Comparison of ENCODE assay signal across 8 cellular contexts in genomic region chr2:223469270-223470057, GRCh38.
DNase-seq lines count a peak whose midpoint lies in the region; ATAC-seq and TF ChIP-seq lines count a peak whose summit lies in the region.

No MANE protein-coding gene starts in this region.

- intact Hi-C loops in psoas muscle (cut with DNase I): loop anchor here in 1 of 2 donors (10.0 kb wide), 1 partner anchor 145 kb away; no protein-coding TSS in a partner anchor

- ATAC-seq in psoas muscle: peak; percentile 29 to 47 (median 40)

- no peaks in the 10 kb centered on the region for H3K36me3 ChIP-seq in psoas muscle (ENCODE audit: insufficient read depth in 1 of 2, low read depth in 1 of 2)

- H3K4me3 Mint-ChIP-seq in glutamatergic neuron (ENCODE audit: unreplicated experiment) (peak overlapping the region; percentile 47), immature natural killer cell (no peak overlapping the region)

- H3K9me3 Mint-ChIP-seq in glutamatergic neuron (ENCODE audit: unreplicated experiment) (no peaks in the 10 kb centered on the region), immature natural killer cell (peaks cover 0 to 4% (median 0%) of the 10 kb centered on the region in 6 donors)

- DNase-seq in Daoy (ENCODE audit: low read depth) (peak; percentile 77), SK-N-DZ (ENCODE audit: low spot score) (peak; percentile 87), glutamatergic neuron (peak; percentile 58), psoas muscle (peak; percentile 58 to 67), GDM1 (lab: John Stamatoyannopoulos, UW) (no peak), NCI-H748 treated with DMSO at 0.1 percent for 48 hours (lab: John Stamatoyannopoulos, UW) (no peak), NCI-H526 (lab: John Stamatoyannopoulos, UW) (no peak), immature natural killer cell (no peak)

- H3K9me3 ChIP-seq in psoas muscle: no peaks in the 10 kb centered on the region

- H3K27me3 Mint-ChIP-seq in glutamatergic neuron (ENCODE audit: unreplicated experiment): no peaks in the 10 kb centered on the region
- H3K27me3 Mint-ChIP-seq in immature natural killer cell (ENCODE audit: low read depth in 3 of 3): peaks cover 0 to 1% (median 0%) of the 10 kb centered on the region in 3 donors

- no peaks in the 10 kb centered on the region for H3K27me3 ChIP-seq in psoas muscle (ENCODE audit: insufficient read depth in 3 of 3, low read length in 2 of 3)

- peak overlapping the region; percentile 38 for H3K27ac ChIP-seq in psoas muscle

- WGBS in psoas muscle, 3 donors: 43 to 60% (median 45%) methylated on average over 6 of the region's 6 CpGs

- peaks cover 14% of the 10 kb centered on the region for H3K36me3 Mint-ChIP-seq in glutamatergic neuron (ENCODE audit: unreplicated experiment)
- H3K36me3 Mint-ChIP-seq in immature natural killer cell: peaks cover 0 to 3% (median 0%) of the 10 kb centered on the region in 3 donors

- TF ChIP-seq CTCF in glutamatergic neuron (IDR thresholded peaks at IDR 0.05; ENCODE audit: partially characterized antibody, unreplicated experiment) (no peak), psoas muscle (IDR thresholded peaks at IDR 0.05) (no peak)

- no peaks in the 10 kb centered on the region for H3K4me1 ChIP-seq in psoas muscle

- peak overlapping the region; percentile 23 for H3K27ac Mint-ChIP-seq in glutamatergic neuron (ENCODE audit: unreplicated experiment)
- no peak overlapping the region for H3K27ac Mint-ChIP-seq in immature natural killer cell

- H3K4me3 ChIP-seq in psoas muscle: no peak overlapping the region

- peaks cover 9% of the 10 kb centered on the region for H3K4me1 Mint-ChIP-seq in glutamatergic neuron (ENCODE audit: low read depth, unreplicated experiment)
- H3K4me1 Mint-ChIP-seq in immature natural killer cell: no peaks in the 10 kb centered on the region

Comparison
In these comparisons a context has a peak if more than half of its experiments do, and no peak if none do; other contexts are left out.
1. DNase-seq: peak in Daoy (single experiment), SK-N-DZ (single experiment), glutamatergic neuron (single experiment) and psoas muscle (2 of 2); none in GDM1 (single experiment), NCI-H748 treated with DMSO at 0.1 percent for 48 hours (single experiment), NCI-H526 (0 of 2) and immature natural killer cell (0 of 3).